ENCODE assay signal across 17 cellular contexts in the genomic region with DNA sequence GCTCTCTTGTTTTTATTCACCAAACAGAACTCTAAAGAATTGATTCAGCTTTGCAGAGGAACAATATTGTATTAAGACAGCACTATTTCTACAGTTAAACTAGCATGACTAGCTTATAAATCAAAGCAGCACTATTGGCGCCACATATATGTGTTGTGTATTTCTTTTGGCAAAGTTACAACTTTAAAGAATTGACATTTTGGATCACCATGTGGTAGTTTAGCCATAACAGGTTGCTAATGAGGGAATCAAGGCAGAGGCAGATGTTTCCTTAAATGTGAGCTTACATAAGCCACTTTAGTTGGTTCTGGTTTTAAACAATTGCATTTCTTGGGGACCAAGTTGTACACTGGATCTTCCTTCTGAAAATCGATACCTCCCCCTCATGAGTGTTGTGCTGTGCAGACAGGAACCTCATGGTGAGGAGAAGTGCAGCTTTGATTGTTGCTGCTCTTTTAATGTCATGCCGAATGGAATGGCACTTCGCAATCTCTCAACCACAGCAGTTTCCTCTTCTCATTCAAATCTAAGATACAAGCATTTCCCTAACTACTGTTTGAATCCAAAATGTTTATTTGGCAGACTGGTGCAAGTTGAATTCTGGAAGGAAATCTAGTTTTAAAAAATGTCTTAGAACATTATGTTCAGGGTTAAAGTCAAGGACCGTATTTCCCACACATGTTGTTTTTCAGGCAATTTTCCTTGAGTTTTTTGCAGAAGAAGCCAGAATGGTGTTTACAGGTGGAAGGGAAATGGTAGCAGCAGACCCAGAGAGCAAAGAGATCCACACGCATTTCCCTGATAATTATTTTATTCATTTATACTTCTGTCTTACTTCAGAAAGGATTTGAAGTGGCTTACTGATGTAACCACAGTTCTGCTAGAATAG.
A peak's percentile ranks its signal among the peaks of the same experiment; 100 is the strongest.
DNase-seq lines count a peak whose midpoint lies in the region; ATAC-seq and TF ChIP-seq lines count a peak whose summit lies in the region.
"Had no signal": no experiment of that assay in that cellular context is flagged by ENCODE, and none has a peak within 500 bp of the region (broad histone marks: within the 10 kb centered on the region; RNA-seq: fewer than 3 reads in every experiment).

No MANE protein-coding gene starts in this region.

- no peaks in the 10 kb centered on the region for H3K36me3 Mint-ChIP-seq in endodermal cell (ENCODE audit: low read depth)
- H3K36me3 Mint-ChIP-seq in activated T-cell treated with anti-CD3 and anti-CD28 coated beads, Interleukin-2, amount 50 U/mL, for 4 hours (ENCODE audit: insufficient read depth): no peaks in the 10 kb centered on the region

- H3K79me2 ChIP-seq in osteoblast (ENCODE audit: insufficient read depth, low read length): no peaks in the 10 kb centered on the region

- no peak overlapping the region for H3K9ac ChIP-seq in endodermal cell (ENCODE audit: extremely low read depth, low read length, poor library complexity, severe bottlenecking)

- H3K9me3 Mint-ChIP-seq in endodermal cell: peaks cover 9% of the 10 kb centered on the region
- peaks cover 6% of the 10 kb centered on the region for H3K9me3 Mint-ChIP-seq in activated T-cell treated with anti-CD3 and anti-CD28 coated beads, Interleukin-2, amount 50 U/mL, for 4 hours
- H3K9me3 Mint-ChIP-seq: activated CD4-positive, alpha-beta T cell treated with anti-CD3 and anti-CD28 coated beads, Interleukin-2, amount 10 ng/mL, durations not matched to agents 7 days and 5 days; T-helper 1 cell treated with Interleukin-12 subunit alpha and Interleukin-12 subunit beta and Interleukin-4 antibody, amounts not matched to agents 30 μg/mL and 1 μg/mL, for 36 hours had no signal

- 84 to 86% methylated on average over 4 to 6 of the region's 6 CpGs for WGBS in endodermal cell (ENCODE audit: insufficient coverage in 1 of 2, insufficient read length in 1 of 2), 2 experiments
- WGBS in aorta, 2 donors: 33 to 38% methylated on average over 6 of the region's 6 CpGs

- H3K4me3 ChIP-seq in endodermal cell (ENCODE audit: low read length) (no peak overlapping the region), aorta (ENCODE audit: low read length in 2 of 2) (no peak overlapping the region), osteoblast (ENCODE audit: insufficient read depth, low read length) (no peak overlapping the region)
- H3K4me3 ChIP-seq: cardiac muscle cell, smooth muscle cell, transverse colon had no signal

- H3K27me3 ChIP-seq in endodermal cell (ENCODE audit: control insufficient read depth, insufficient read depth, low read length, poor library complexity, severe bottlenecking) (peaks cover 61% of the 10 kb centered on the region), aorta (ENCODE audit: control insufficient read depth in 1 of 2, insufficient read depth in 2 of 2, low read length in 1 of 2) (no peaks in the 10 kb centered on the region), osteoblast (ENCODE audit: insufficient read depth, low read length) (no peaks in the 10 kb centered on the region)
- H3K27me3 ChIP-seq: cardiac muscle cell, transverse colon had no signal

- H3K4me3 Mint-ChIP-seq in endodermal cell: no peak overlapping the region
- no peak overlapping the region for H3K4me3 Mint-ChIP-seq in activated T-cell treated with anti-CD3 and anti-CD28 coated beads, Interleukin-2, amount 50 U/mL, for 4 hours
- H3K4me3 Mint-ChIP-seq: activated CD4-positive, alpha-beta T cell treated with anti-CD3 and anti-CD28 coated beads, Interleukin-2, amount 10 ng/mL, durations not matched to agents 7 days and 5 days; activated T-helper 17 cell treated with anti-CD3 and anti-CD28 coated beads, Interleukin-2, amount 50 U/mL, for 72 hours; nephron; T-helper 1 cell treated with Interleukin-12 subunit alpha and Interleukin-12 subunit beta and Interleukin-4 antibody, amounts not matched to agents 30 μg/mL and 1 μg/mL, for 36 hours had no signal

- ATAC-seq in Right ventricle myocardium inferior (peak; percentile 77), aorta (ENCODE audit: low FRiP score) (peak; percentile 63)
- ATAC-seq in activated T-cell treated with anti-CD3 and anti-CD28 coated beads, Interleukin-2, amount 50 U/mL, for 4 hours: no peak
- ATAC-seq: activated T-helper 17 cell treated with anti-CD3 and anti-CD28 coated beads, Interleukin-2, amount 50 U/mL, for 72 hours had no signal

- H3K27ac ChIP-seq in endodermal cell (ENCODE audit: low read depth, low read length): no peak overlapping the region
- H3K27ac ChIP-seq in aorta (ENCODE audit: low read depth in 1 of 2, low read length in 2 of 2): peak overlapping the region; percentile 57
- H3K27ac ChIP-seq in osteoblast (ENCODE audit: low read depth, low read length): no peak overlapping the region
- H3K27ac ChIP-seq: cardiac muscle cell had no signal

- peak overlapping the region; percentile 50 for H3K27ac Mint-ChIP-seq in endodermal cell
- H3K27ac Mint-ChIP-seq: activated CD4-positive, alpha-beta T cell treated with anti-CD3 and anti-CD28 coated beads, Interleukin-2, amount 10 ng/mL, durations not matched to agents 7 days and 5 days; activated T-helper 17 cell treated with anti-CD3 and anti-CD28 coated beads, Interleukin-2, amount 50 U/mL, for 72 hours; T-helper 1 cell treated with Interleukin-12 subunit alpha and Interleukin-12 subunit beta and Interleukin-4 antibody, amounts not matched to agents 30 μg/mL and 1 μg/mL, for 36 hours had no signal

- no peak for DNase-seq in Right ventricle myocardium inferior (ENCODE audit: missing footprints)
- no peak for DNase-seq in cardiac septum (ENCODE audit: low spot score)
- DNase-seq in endodermal cell: no peak
- peak; percentile 6 for DNase-seq in left kidney (ENCODE audit: low read depth, low spot score)
- no peak for DNase-seq in aorta
- no peak for DNase-seq in activated T-cell treated with anti-CD3 and anti-CD28 coated beads, Interleukin-2, amount 50 U/mL, for 4 hours
- DNase-seq in ACHN: no peak
- DNase-seq in osteoblast (ENCODE audit: insufficient read length, low spot score, missing footprints): no peak
- DNase-seq: activated CD4-positive, alpha-beta T cell treated with anti-CD3 and anti-CD28 coated beads, Interleukin-2, amount 10 ng/mL, durations not matched to agents 7 days and 5 days; H7; kidney glomerular epithelial cell; transverse colon had no signal

- TF ChIP-seq CTCF in endodermal cell (conservative IDR thresholded peaks at IDR 0.05) (no peak), osteoblast (IDR thresholded peaks at IDR 0.05; ENCODE audit: extremely low read depth, low read depth, low read length) (no peak)

- peaks cover 76% of the 10 kb centered on the region for H3K27me3 Mint-ChIP-seq in endodermal cell (ENCODE audit: insufficient read depth)
- H3K27me3 Mint-ChIP-seq in activated T-cell treated with anti-CD3 and anti-CD28 coated beads, Interleukin-2, amount 50 U/mL, for 4 hours (ENCODE audit: low read depth): peaks cover 2% of the 10 kb centered on the region
- H3K27me3 Mint-ChIP-seq: activated T-helper 17 cell treated with anti-CD3 and anti-CD28 coated beads, Interleukin-2, amount 50 U/mL, for 72 hours had no signal

- no peaks in the 10 kb centered on the region for H3K36me3 ChIP-seq in endodermal cell (ENCODE audit: control insufficient read depth, insufficient read depth, low read length)
- H3K36me3 ChIP-seq in aorta (ENCODE audit: control insufficient read depth in 1 of 2, insufficient read depth in 2 of 2, low read length in 1 of 2): no peaks in the 10 kb centered on the region
- no peaks in the 10 kb centered on the region for H3K36me3 ChIP-seq in osteoblast (ENCODE audit: insufficient read depth, low read length)
- H3K36me3 ChIP-seq: cardiac muscle cell, transverse colon had no signal

- no peaks in the 10 kb centered on the region for H4K20me1 ChIP-seq in osteoblast (ENCODE audit: insufficient read depth, low read length)

- H3K9me3 ChIP-seq in endodermal cell (ENCODE audit: control insufficient read depth, low read length): no peaks in the 10 kb centered on the region
- no peaks in the 10 kb centered on the region for H3K9me3 ChIP-seq in aorta (ENCODE audit: control insufficient read depth, low read length)
- no peaks in the 10 kb centered on the region for H3K9me3 ChIP-seq in osteoblast (ENCODE audit: low read depth, low read length)
- H3K9me3 ChIP-seq: transverse colon had no signal

- no peaks in the 10 kb centered on the region for H3K4me1 ChIP-seq in endodermal cell (ENCODE audit: control insufficient read depth, insufficient read depth, low read length)
- peaks cover 2 to 9% of the 10 kb centered on the region in 2 donors for H3K4me1 ChIP-seq in aorta (ENCODE audit: control insufficient read depth in 1 of 2, insufficient read depth in 2 of 2, low read length in 2 of 2)
- H3K4me1 ChIP-seq in osteoblast (ENCODE audit: insufficient read depth, low read length): peaks cover 4% of the 10 kb centered on the region

- H3K4me1 Mint-ChIP-seq in endodermal cell: peaks cover 5% of the 10 kb centered on the region
- no peaks in the 10 kb centered on the region for H3K4me1 Mint-ChIP-seq in activated T-cell treated with anti-CD3 and anti-CD28 coated beads, Interleukin-2, amount 50 U/mL, for 4 hours (ENCODE audit: low read depth)
- H3K4me1 Mint-ChIP-seq: activated CD4-positive, alpha-beta T cell treated with anti-CD3 and anti-CD28 coated beads, Interleukin-2, amount 10 ng/mL, durations not matched to agents 7 days and 5 days; activated T-helper 17 cell treated with anti-CD3 and anti-CD28 coated beads, Interleukin-2, amount 50 U/mL, for 72 hours had no signal

- intact Hi-C loops in Right ventricle myocardium inferior (cut with DNase I): no loop called here
- intact Hi-C loops in cardiac septum (cut with DNase I): loop anchor here (5.0 kb wide), 1 partner anchor 48 kb away; no protein-coding TSS in a partner anchor
- intact Hi-C loops in aorta (cut with DNase I): no loop called here

- no peak overlapping the region for H2AFZ ChIP-seq in osteoblast (ENCODE audit: low read length)

- no peak overlapping the region for H3K4me2 ChIP-seq in osteoblast (ENCODE audit: insufficient read depth, low read length)
- H3K4me2 ChIP-seq: smooth muscle cell had no signal

- in situ Hi-C loops in ACHN (cut with HindIII; ENCODE audit: low pct_ligation_motif_present, low pct_unique_long_range_greater_than_20kb, low sequenced_read_pairs): no loop called here

Comparison
In these comparisons a context has a peak if more than half of its experiments do, and no peak if none do; other contexts are left out.
1. ATAC-seq: peak in Right ventricle myocardium inferior (single experiment) and aorta (single experiment); none in activated T-cell treated with anti-CD3 and anti-CD28 coated beads, Interleukin-2, amount 50 U/mL, for 4 hours (0 of 2).
2. H3K27ac ChIP-seq: peak in aorta (2 of 2); none in endodermal cell (single experiment) and osteoblast (single experiment).